In genomic region chr2:42756956-42757513, GRCh38 we compare ENCODE assay signal across 17 cellular contexts. TPM values are rescaled to one million over a fixed set of nuclear protein-coding genes. Genes with fewer than 3 reads are reported as not detected.
"Had no signal": no experiment of that assay in that cellular context is flagged by ENCODE, and none has a peak within 500 bp of the region (broad histone marks: within the 10 kb centered on the region; RNA-seq: fewer than 3 reads in every experiment).

No MANE protein-coding gene starts in this region.

- H3K27ac ChIP-seq: cardiac muscle cell, epithelial cell of prostate, gastroesophageal sphincter, neural progenitor cell, parathyroid adenoma, transverse colon, VCaP had no signal

- H3K36me3 ChIP-seq: cardiac muscle cell, neural progenitor cell, transverse colon had no signal

- DNase-seq: activated CD4-positive, alpha-beta memory T cell treated with anti-CD3 and anti-CD28 coated beads for 36 hours; activated naive CD4-positive, alpha-beta T cell treated with Interleukin-2 at 50 U/mL for 16 hours; activated naive CD8-positive, alpha-beta T cell treated with anti-CD3 and anti-CD28 coated beads, Interleukin-2, amount 50 U/mL, for 24 hours; cortex of kidney; effector memory CD8-positive, alpha-beta T cell; kidney; left ventricle myocardium superior; stimulated activated CD4-positive, alpha-beta T cell treated with anti-CD3 and anti-CD28 coated beads, Interleukin-4, amount 100 ng/mL, for 4 hours; T-helper 9 cell; transverse colon had no signal

- ATAC-seq: activated naive CD8-positive, alpha-beta T cell treated with anti-CD3 and anti-CD28 coated beads, Interleukin-2, amount 50 U/mL, for 24 hours; effector memory CD8-positive, alpha-beta T cell; gastroesophageal sphincter; left ventricle myocardium superior had no signal

- H3K4me2 ChIP-seq: neural progenitor cell had no signal

- H3K79me2 ChIP-seq: parathyroid adenoma had no signal

- H3K4me3 ChIP-seq: cardiac muscle cell, gastroesophageal sphincter, neural progenitor cell, skin epidermis, transverse colon had no signal

- H3K4me1 ChIP-seq: neural progenitor cell, parathyroid adenoma had no signal

- H3K27me3 ChIP-seq: cardiac muscle cell, gastroesophageal sphincter, neural progenitor cell, transverse colon had no signal

- H2AFZ ChIP-seq: neural progenitor cell, parathyroid adenoma had no signal

- H3K9me3 ChIP-seq: gastroesophageal sphincter, transverse colon had no signal

RNA-seq across cellular contexts. Expression of gene OXER1, which starts 6.9 kb away (rescaled TPM):
- total RNA-seq: activated CD4-positive, alpha-beta memory T cell treated with anti-CD3 and anti-CD28 coated beads for 36 hours had no signal
